In genomic region chr9:78357165-78357873, GRCh38 we compare ENCODE assay signal across 20 cellular contexts.
DNase-seq lines count a peak whose midpoint lies in the region; ATAC-seq and TF ChIP-seq lines count a peak whose summit lies in the region.
"Had no signal": no experiment of that assay in that cellular context is flagged by ENCODE, and none has a peak within 500 bp of the region (broad histone marks: within the 10 kb centered on the region; RNA-seq: fewer than 3 reads in every experiment).

No MANE protein-coding gene starts in this region.

- no peak overlapping the region for H3K56ac ChIP-seq in mesendoderm (ENCODE audit: low read length)

- no peaks in the 10 kb centered on the region; the same call in 1 of the 2 replicates for H3K36me3 ChIP-seq in H7 (replicated peaks; ENCODE audit: control insufficient read depth, insufficient read depth, low read length)
- no peaks in the 10 kb centered on the region for H3K36me3 ChIP-seq in mesendoderm (ENCODE audit: control insufficient read depth, insufficient read depth, low read length)
- no peaks in the 10 kb centered on the region for H3K36me3 ChIP-seq in spleen
- H3K36me3 ChIP-seq: HAP-1, neutrophil, right lobe of liver had no signal

- TF ChIP-seq POLR2A in spleen (IDR thresholded peaks at IDR 0.05), result no peak

- TF ChIP-seq CTCF in RWPE1 (conservative IDR thresholded peaks at IDR 0.05; ENCODE audit: low read depth), result no peak
- no peak for TF ChIP-seq CTCF in spleen (IDR thresholded peaks at IDR 0.05 in 8 of 11, conservative IDR thresholded peaks at IDR 0.05 in 3 of 11)

- H3K4me2 ChIP-seq in mesendoderm (ENCODE audit: low read length), result no peak overlapping the region

- no peak overlapping the region for H3K9ac ChIP-seq in mesendoderm (ENCODE audit: low read length)

- POLR2A ChIA-PET in RWPE1 (lab: Yijun Ruan, JAX; ENCODE audit: low non-redundant PET), result no interaction called here

- no peaks in the 10 kb centered on the region for H3K79me2 ChIP-seq in mesendoderm (ENCODE audit: control insufficient read depth, insufficient read depth, low read length)

- H3K27ac ChIP-seq in mesendoderm (ENCODE audit: low read depth, low read length) (no peak overlapping the region), RWPE1 (no peak overlapping the region), spleen (no peak overlapping the region)
- H3K27ac ChIP-seq: neutrophil, right lobe of liver had no signal

- H3K18ac ChIP-seq in mesendoderm (ENCODE audit: low read length), result no peak overlapping the region

- CTCF ChIA-PET in RWPE1 (lab: Yijun Ruan, JAX), result no interaction called here

- H3K27me3 ChIP-seq in H7 (ENCODE audit: control insufficient read depth, insufficient read depth, low read length) (no peaks in the 10 kb centered on the region), mesendoderm (ENCODE audit: insufficient read depth, low read length, poor library complexity) (no peaks in the 10 kb centered on the region), spleen (replicated peaks in 1 of 7) (no peaks in the 10 kb centered on the region)
- H3K27me3 ChIP-seq: neutrophil, right lobe of liver had no signal

- H3K23ac ChIP-seq in mesendoderm (ENCODE audit: low read length), result no peak overlapping the region

- DNase-seq in H7 (peak; percentile 54), mesendoderm (peak; percentile 14), RWPE1 (ENCODE audit: low spot score) (no peak), spleen (no peak), DMS53 treated with DMSO at 0.1 percent for 48 hours (lab: John Stamatoyannopoulos, UW; ENCODE audit: unreplicated experiment) (no peak)
- DNase-seq: activated naive CD8-positive, alpha-beta T cell treated with anti-CD3 and anti-CD28 coated beads, Interleukin-2, amount 10 ng/mL, durations not matched to agents 7 days and 5 days; activated T-cell treated with anti-CD3 and anti-CD28 coated beads, Interleukin-2, amount 50 U/mL, for 4 hours; Calu3; effector CD8-positive, alpha-beta T cell; hippocampal formation; NCI-H2107; NCI-H774; right lobe of liver; stimulated activated CD4-positive, alpha-beta T cell treated with anti-CD3 and anti-CD28 coated beads, Interleukin-2, amount 100 ng/mL, for 24 hours had no signal

- H2AK5ac ChIP-seq in mesendoderm (ENCODE audit: low read length), result no peak overlapping the region

- WGBS in mesendoderm (ENCODE audit: extremely low coverage, insufficient coverage, low lambda C conversion rate), result no CpG with 5 or more reads among the region's 23 CpGs
- 87 to 92% (median 90%) methylated on average over 9 to 23 of the region's 23 CpGs for WGBS in spleen, 5 donors

- no peaks in the 10 kb centered on the region for H3K4me1 ChIP-seq in mesendoderm (ENCODE audit: control insufficient read depth, low read depth, low read length)
- no peaks in the 10 kb centered on the region for H3K4me1 ChIP-seq in spleen
- H3K4me1 ChIP-seq: HAP-1 had no signal

- H4K8ac ChIP-seq in mesendoderm (ENCODE audit: low read depth, low read length), result no peak overlapping the region

- H2BK5ac ChIP-seq in mesendoderm (ENCODE audit: low read length), result no peak overlapping the region

- no peak overlapping the region for H2BK120ac ChIP-seq in mesendoderm (ENCODE audit: low read depth, low read length)

- no peaks in the 10 kb centered on the region for H3K79me1 ChIP-seq in mesendoderm (ENCODE audit: low read length)

- no peak overlapping the region for H3K4ac ChIP-seq in mesendoderm (ENCODE audit: low read depth, low read length)

- no peaks in the 10 kb centered on the region for H3K9me3 ChIP-seq in spleen
- H3K9me3 ChIP-seq: HAP-1, neutrophil, right lobe of liver had no signal

- peak; percentile 43 for ATAC-seq in GM18517 (IDR thresholded peaks at IDR 0.05; ENCODE audit: unreplicated experiment)
- peak; percentile 91 for ATAC-seq in HG03432 (IDR thresholded peaks at IDR 0.05; ENCODE audit: unreplicated experiment)
- no peak for ATAC-seq in GM18520 (IDR thresholded peaks at IDR 0.05; ENCODE audit: unreplicated experiment)
- ATAC-seq: activated T-cell treated with anti-CD3 and anti-CD28 coated beads, Interleukin-2, amount 50 U/mL, for 4 hours; Panc1 had no signal

- H3K4me3 ChIP-seq in H7 (ENCODE audit: insufficient read depth, low read depth, low read length) (no peak overlapping the region), mesendoderm (ENCODE audit: low read length) (no peak overlapping the region), spleen (no peak overlapping the region)
- H3K4me3 ChIP-seq: HAP-1, right lobe of liver had no signal

- H2BK15ac ChIP-seq in mesendoderm (replicated peaks; ENCODE audit: low read depth), result no peak overlapping the region

- intact Hi-C loops in spleen (cut with DNase I; ENCODE audit: low total_unique reads), result no loop called here

- H4K5ac ChIP-seq in mesendoderm (ENCODE audit: low read length), result no peak overlapping the region

Comparison
In these comparisons a context has a peak if more than half of its experiments do, and no peak if none do; other contexts are left out.
1. DNase-seq: peak in H7 (single experiment) and mesendoderm (single experiment); none in RWPE1 (single experiment), spleen (single experiment) and DMS53 treated with DMSO at 0.1 percent for 48 hours (single experiment).